Comparison of ENCODE assay signal across 20 cellular contexts in genomic region chr15:48536681-48537091, GRCh38.
DNase-seq lines count a peak whose midpoint lies in the region; ATAC-seq, FAIRE-seq and TF ChIP-seq lines count a peak whose summit lies in the region.
"Had no signal": no experiment of that assay in that cellular context is flagged by ENCODE, and none has a peak within 500 bp of the region (broad histone marks: within the 10 kb centered on the region; RNA-seq: fewer than 3 reads in every experiment).

No MANE protein-coding gene starts in this region.

- intact Hi-C loops in endothelial cell of umbilical vein (cut with micrococcal nuclease) (loop anchor here (1.0 to 2.0 kb wide), 5 partner anchors 16 to 108 kb away; no protein-coding TSS in a partner anchor), left lung (cut with DNase I) (no loop called here), transverse colon (cut with DNase I; ENCODE audit: low total_unique reads) (no loop called here)

- H3K4me3 Mint-ChIP-seq in neural progenitor cell, result no peak overlapping the region
- no peak overlapping the region for H3K4me3 Mint-ChIP-seq in activated T-cell treated with anti-CD3 and anti-CD28 coated beads, Interleukin-2, amount 50 U/mL, for 24 hours
- H3K4me3 Mint-ChIP-seq: naive thymus-derived CD8-positive, alpha-beta T cell; T-cell had no signal

- WGBS in SK-N-SH (ENCODE audit: low lambda C conversion rate), result 45% methylated on average over 3 of the region's 3 CpGs
- WGBS in transverse colon (ENCODE audit: low coverage in 1 of 2), 2 donors, result 43 to 44% methylated on average over 3 of the region's 3 CpGs

- TF ChIP-seq EP300 in SK-N-SH (IDR thresholded peaks at IDR 0.05; ENCODE audit: borderline replicate concordance in 1 of 2, low read depth in 1 of 2, low read length in 1 of 2), result peak in 1 of 2 experiments; percentile 69; a peak in 2 of 4 replicates
- TF ChIP-seq EP300 in transverse colon (IDR thresholded peaks at IDR 0.05; ENCODE audit: low read depth), result no peak

- H3K4me2 ChIP-seq in SK-N-SH, result no peak overlapping the region; the same call in 1 of the 2 replicates
- peak overlapping the region; percentile 52 for H3K4me2 ChIP-seq in endothelial cell of umbilical vein (ENCODE audit: insufficient read depth, low read length)
- H3K4me2 ChIP-seq in neural progenitor cell, result no peak overlapping the region

- CTCF ChIA-PET in SK-N-SH (lab: Yijun Ruan, JAX) (interaction anchor here (0.9 kb wide), 1 partner anchor 120 kb away, joined by 3 read pairs; no protein-coding TSS in a partner anchor), endothelial cell of umbilical vein (lab: Charles Lee) (interaction anchor here (0.9 to 3.0 kb wide), 15 partner anchors 9 to 265 kb away, joined by 3 to 12 read pairs (median 4); no protein-coding TSS in a partner anchor)

- no peak overlapping the region for H3K4me3 ChIP-seq in SK-N-SH (ENCODE audit: low read depth in 2 of 2, low read length in 1 of 2)
- H3K4me3 ChIP-seq in endothelial cell of umbilical vein (replicated peaks in 1 of 3; ENCODE audit: insufficient read depth in 1 of 3, low read depth in 1 of 3, low read length in 3 of 3), result peak overlapping the region in 1 of 3 experiments; percentile 5
- no peak overlapping the region for H3K4me3 ChIP-seq in left lung
- H3K4me3 ChIP-seq in transverse colon, result no peak overlapping the region
- H3K4me3 ChIP-seq in neural progenitor cell, result no peak overlapping the region
- H3K4me3 ChIP-seq: gastrocnemius medialis, Peyer's patch had no signal

- H2AFZ ChIP-seq in SK-N-SH (ENCODE audit: low read depth) (no peak overlapping the region), endothelial cell of umbilical vein (ENCODE audit: low read depth, low read length) (peak overlapping the region; percentile 14), neural progenitor cell (replicated peaks) (no peak overlapping the region)

- no peak for TF ChIP-seq CTCF in SK-N-SH (IDR thresholded peaks at IDR 0.05)
- TF ChIP-seq CTCF in endothelial cell of umbilical vein (IDR thresholded peaks at IDR 0.05; ENCODE audit: extremely low read depth in 1 of 2, insufficient read depth in 1 of 2, low read depth in 1 of 2, low read length in 2 of 2), result no peak
- TF ChIP-seq CTCF in left lung (IDR thresholded peaks at IDR 0.05), result no peak
- no peak for TF ChIP-seq CTCF in transverse colon (IDR thresholded peaks at IDR 0.05)
- no peak for TF ChIP-seq CTCF in neural progenitor cell (IDR thresholded peaks at IDR 0.05)

- H3K9me3 ChIP-seq in SK-N-SH (no peaks in the 10 kb centered on the region), endothelial cell of umbilical vein (replicated peaks; ENCODE audit: control insufficient read depth, insufficient read depth, low read length) (no peaks in the 10 kb centered on the region), left lung (no peaks in the 10 kb centered on the region), transverse colon (no peaks in the 10 kb centered on the region), neural progenitor cell (ENCODE audit: low read depth) (no peaks in the 10 kb centered on the region)
- H3K9me3 ChIP-seq: Caco-2, gastrocnemius medialis, Peyer's patch had no signal

- no peaks in the 10 kb centered on the region for H3K9me3 Mint-ChIP-seq in neural progenitor cell
- H3K9me3 Mint-ChIP-seq in activated T-cell treated with anti-CD3 and anti-CD28 coated beads, Interleukin-2, amount 50 U/mL, for 24 hours, result no peaks in the 10 kb centered on the region
- H3K9me3 Mint-ChIP-seq: T-cell had no signal

- H4K20me1 ChIP-seq in SK-N-SH (ENCODE audit: insufficient read depth) (peaks cover 32% of the 10 kb centered on the region), endothelial cell of umbilical vein (replicated peaks; ENCODE audit: control insufficient read depth, extremely low read depth, insufficient read depth, low read length) (no peaks in the 10 kb centered on the region), neural progenitor cell (ENCODE audit: low read depth) (no peaks in the 10 kb centered on the region)

- peaks cover 31 to 82% of the 10 kb centered on the region in 2 experiments for H3K36me3 ChIP-seq in SK-N-SH (replicated peaks in 1 of 2; ENCODE audit: control insufficient read depth in 1 of 2, insufficient read depth in 2 of 2, low read length in 1 of 2)
- no peaks in the 10 kb centered on the region for H3K36me3 ChIP-seq in endothelial cell of umbilical vein (ENCODE audit: control insufficient read depth in 2 of 2, extremely low read depth in 1 of 2, insufficient read depth in 2 of 2, low read length in 2 of 2)
- H3K36me3 ChIP-seq in left lung, result no peaks in the 10 kb centered on the region
- no peaks in the 10 kb centered on the region for H3K36me3 ChIP-seq in transverse colon
- no peaks in the 10 kb centered on the region for H3K36me3 ChIP-seq in neural progenitor cell
- H3K36me3 ChIP-seq: gastrocnemius medialis, Peyer's patch had no signal

- H3K27me3 Mint-ChIP-seq in neural progenitor cell (ENCODE audit: insufficient read depth, low read depth), result no peaks in the 10 kb centered on the region
- no peaks in the 10 kb centered on the region for H3K27me3 Mint-ChIP-seq in activated T-cell treated with anti-CD3 and anti-CD28 coated beads, Interleukin-2, amount 50 U/mL, for 24 hours

- H3K9ac ChIP-seq in SK-N-SH, result no peak overlapping the region
- peak overlapping the region; percentile 52 for H3K9ac ChIP-seq in endothelial cell of umbilical vein (replicated peaks; ENCODE audit: extremely low read depth, insufficient read depth, low read length)
- no peak overlapping the region for H3K9ac ChIP-seq in neural progenitor cell

- peak; percentile 78 for FAIRE-seq in endothelial cell of umbilical vein (lab: Jason Lieb, UNC)

- H3K9me2 ChIP-seq in SK-N-SH, result no peaks in the 10 kb centered on the region

- in situ Hi-C loops in transverse colon (cut with MboI; ENCODE audit: low pct_ligation_motif_present in 1 of 4, low pct_unique_long_range_greater_than_20kb in 1 of 4, low sequenced_read_pairs in 3 of 4), result no loop called here

- H3K27ac Mint-ChIP-seq in neural progenitor cell, result no peak overlapping the region
- no peak overlapping the region for H3K27ac Mint-ChIP-seq in activated T-cell treated with anti-CD3 and anti-CD28 coated beads, Interleukin-2, amount 50 U/mL, for 24 hours
- H3K27ac Mint-ChIP-seq: naive thymus-derived CD8-positive, alpha-beta T cell; T-cell had no signal

- H3K4me1 Mint-ChIP-seq in neural progenitor cell, result peaks cover 7% of the 10 kb centered on the region
- no peaks in the 10 kb centered on the region for H3K4me1 Mint-ChIP-seq in activated T-cell treated with anti-CD3 and anti-CD28 coated beads, Interleukin-2, amount 50 U/mL, for 24 hours (ENCODE audit: low read depth)
- H3K4me1 Mint-ChIP-seq: naive thymus-derived CD8-positive, alpha-beta T cell; T-cell had no signal

- no TSS peak for BruUV-seq in endothelial cell of umbilical vein (replicated peaks; lab: Mats Ljungman, UMichigan)

- no peaks in the 10 kb centered on the region for H3K27me3 ChIP-seq in SK-N-SH (ENCODE audit: insufficient read depth)
- no peaks in the 10 kb centered on the region for H3K27me3 ChIP-seq in endothelial cell of umbilical vein (ENCODE audit: control insufficient read depth in 2 of 2, insufficient read depth in 2 of 2, low read length in 2 of 2)
- H3K27me3 ChIP-seq in left lung, result no peaks in the 10 kb centered on the region
- H3K27me3 ChIP-seq in transverse colon, result no peaks in the 10 kb centered on the region
- H3K27me3 ChIP-seq in neural progenitor cell, result no peaks in the 10 kb centered on the region
- H3K27me3 ChIP-seq: gastrocnemius medialis, Peyer's patch had no signal

- DNase-seq in SK-N-SH (peak; percentile 36), endothelial cell of umbilical vein (ENCODE audit: low read depth, low spot score) (peak; percentile 96), left lung (no peak), transverse colon (no peak), neural progenitor cell (ENCODE audit: low spot score) (no peak), COLO668 (lab: John Stamatoyannopoulos, UW; ENCODE audit: unreplicated experiment) (no peak)
- DNase-seq in activated T-cell treated with anti-CD3 and anti-CD28 coated beads, Interleukin-2, amount 50 U/mL, for 24 hours, result no peak
- DNase-seq: activated CD4-positive, alpha-beta T cell treated with anti-CD3 and anti-CD28 coated beads for 1 hour; activated T-cell treated with anti-CD3 and anti-CD28 coated beads for 4 hours; Caco-2; gastrocnemius medialis; islet precursor cell; Karpas-422; naive thymus-derived CD8-positive, alpha-beta T cell; NCI-H2081; NCI-H526 treated with DMSO at 0.1 percent for 48 hours; Peyer's patch; stimulated activated naive CD4-positive, alpha-beta T cell treated with Interleukin-2 at 50 U/mL for 16 hours; T-cell had no signal

- POLR2A ChIA-PET in SK-N-SH (lab: Yijun Ruan, JAX) (interaction anchor here (0.9 kb wide), 1 partner anchor 109 kb away, joined by 3 read pairs; the partner anchor contains the start of gene FBN1), endothelial cell of umbilical vein (lab: Charles Lee) (interaction anchor here (0.6 to 1.7 kb wide), 5 partner anchors 11 to 1817 kb away, joined by 3 to 5 read pairs (median 3); no protein-coding TSS in a partner anchor)

- no peaks in the 10 kb centered on the region for H3K36me3 Mint-ChIP-seq in neural progenitor cell
- H3K36me3 Mint-ChIP-seq in activated T-cell treated with anti-CD3 and anti-CD28 coated beads, Interleukin-2, amount 50 U/mL, for 24 hours (ENCODE audit: low read depth), result no peaks in the 10 kb centered on the region
- H3K36me3 Mint-ChIP-seq: naive thymus-derived CD8-positive, alpha-beta T cell; T-cell had no signal

- H3K9me1 ChIP-seq in endothelial cell of umbilical vein (replicated peaks; ENCODE audit: control insufficient read depth, extremely low read depth, insufficient read depth, low read length), result no peaks in the 10 kb centered on the region

- ATAC-seq in left lung, result peak; percentile 51
- no peak for ATAC-seq in GM21825 (IDR thresholded peaks at IDR 0.05; ENCODE audit: unreplicated experiment)
- ATAC-seq: gastrocnemius medialis; naive thymus-derived CD8-positive, alpha-beta T cell; T-cell had no signal

- no peak for TF ChIP-seq RAD21 in SK-N-SH (IDR thresholded peaks at IDR 0.05; ENCODE audit: low read length)

- H3K27ac ChIP-seq in SK-N-SH (ENCODE audit: low read depth in 2 of 2, low read length in 1 of 2) (peak overlapping the region; percentile 67 to 96), endothelial cell of umbilical vein (ENCODE audit: insufficient read depth, low read depth, low read length) (peak overlapping the region; percentile 91), left lung (peak overlapping the region in 1 of 2 donors; percentile 50), transverse colon (peak overlapping the region in 3 of 4 donors; percentile 31 to 47 (median 32)), neural progenitor cell (no peak overlapping the region)
- H3K27ac ChIP-seq: Peyer's patch had no signal

- dilution Hi-C loops in endothelial cell of umbilical vein (cut with MboI; ENCODE audit: extremely low pct_ligation_motif_present, low sequenced_read_pairs), result no loop called here

- TF ChIP-seq POLR2A in endothelial cell of umbilical vein (IDR thresholded peaks at IDR 0.05; ENCODE audit: low read depth, low read length) (peak; percentile 44), transverse colon (IDR thresholded peaks at IDR 0.05) (no peak)

- H3K4me1 ChIP-seq in SK-N-SH (ENCODE audit: control insufficient read depth in 1 of 2, insufficient read depth in 2 of 2, low read depth in 1 of 2, low read length in 1 of 2), result peaks cover 38 to 64% of the 10 kb centered on the region in 2 experiments; a peak in 3 of 4 replicates
- peaks cover 24% of the 10 kb centered on the region for H3K4me1 ChIP-seq in endothelial cell of umbilical vein (ENCODE audit: control insufficient read depth, extremely low read depth, insufficient read depth, low read length)
- peaks cover 0 to 6% of the 10 kb centered on the region in 2 donors for H3K4me1 ChIP-seq in left lung
- H3K4me1 ChIP-seq in transverse colon, result no peaks in the 10 kb centered on the region
- no peaks in the 10 kb centered on the region for H3K4me1 ChIP-seq in neural progenitor cell
- H3K4me1 ChIP-seq: Caco-2, gastrocnemius medialis, Peyer's patch had no signal

- H3F3A ChIP-seq in SK-N-SH (replicated peaks; ENCODE audit: insufficient read depth) (peaks cover 42% of the 10 kb centered on the region), neural progenitor cell (ENCODE audit: low read depth) (no peaks in the 10 kb centered on the region)

- H3K79me2 ChIP-seq in SK-N-SH (ENCODE audit: insufficient read depth) (peaks cover 97% of the 10 kb centered on the region), endothelial cell of umbilical vein (ENCODE audit: control insufficient read depth, insufficient read depth, low read length) (no peaks in the 10 kb centered on the region), neural progenitor cell (ENCODE audit: low read depth) (no peaks in the 10 kb centered on the region)

Comparison
In these comparisons a context has a peak if more than half of its experiments do, and no peak if none do; other contexts are left out.
1. DNase-seq: peak in SK-N-SH (single experiment) and endothelial cell of umbilical vein (single experiment); none in left lung (0 of 2), transverse colon (single experiment), neural progenitor cell (single experiment), activated T-cell treated with anti-CD3 and anti-CD28 coated beads, Interleukin-2, amount 50 U/mL, for 24 hours (single experiment) and COLO668 (single experiment).